Comparison of ENCODE assay signal across 1 cellular context in genomic region chr1:179025975-179026812, GRCh38.
TF ChIP-seq lines count a peak whose summit lies in the region.

No MANE protein-coding gene starts in this region.

TF ChIP-seq in WTC11, 78 proteins besides CTCF, POLR2A, EP300 and RAD21 (continued from another document):
- no peak for TF ChIP-seq ZMAT4 (CRISPR knock-in tag; IDR thresholded peaks at IDR 0.05)
